In the genomic region with DNA sequence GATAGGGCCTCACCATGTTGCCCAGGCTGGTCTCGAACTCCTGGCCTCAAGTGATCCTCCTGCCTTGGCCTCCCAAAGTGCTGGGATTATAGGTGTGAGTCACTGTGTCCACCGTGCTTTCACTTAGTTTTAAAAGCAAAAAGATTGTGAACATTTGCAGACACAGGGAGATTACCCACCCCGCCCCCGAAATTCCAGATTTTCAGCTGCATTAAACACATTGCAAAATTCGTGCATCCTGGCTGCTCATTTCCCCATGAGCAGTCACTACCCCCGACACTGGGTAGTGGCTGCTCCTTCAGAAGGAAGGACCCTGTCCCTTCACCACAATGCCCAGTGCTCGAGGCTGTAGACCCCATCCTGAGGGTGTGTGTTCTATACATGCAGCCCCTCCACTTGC, we compare ENCODE assay signal across 22 cellular contexts.
"Had no signal": no experiment of that assay in that cellular context is flagged by ENCODE, and none has a peak within 500 bp of the region (broad histone marks: within the 10 kb centered on the region; RNA-seq: fewer than 3 reads in every experiment).

No MANE protein-coding gene starts in this region.

- H3K79me2 ChIP-seq: parathyroid adenoma had no signal

- H3K4me1 ChIP-seq: esophagus squamous epithelium, parathyroid adenoma, stomach, thyroid gland, uterus had no signal

- DNase-seq: dermis blood vessel endothelial cell; effector memory CD4-positive, alpha-beta T cell; erythroblast; esophagus squamous epithelium; head of caudate nucleus; kidney; mammary epithelial cell; natural killer cell; stimulated activated CD4-positive, alpha-beta T cell treated with anti-CD3 and anti-CD28 coated beads, Interleukin-2, amount 100 ng/mL, for 24 hours; stimulated activated CD4-positive, alpha-beta T cell treated with anti-CD3 and anti-CD28 coated beads, Interleukin-4, amount 100 ng/mL, for 24 hours; stimulated activated naive CD4-positive, alpha-beta T cell treated with Interleukin-2 at 50 U/mL for 16 hours; stomach; thyroid gland; uterus had no signal

- H3K9me3 Mint-ChIP-seq: central memory CD8-positive, alpha-beta T cell; natural killer cell; stimulated activated effector memory CD8-positive, alpha-beta T cell treated with anti-CD3 and anti-CD28 coated beads, Interleukin-12 subunit alpha, Interleukin-12 subunit beta, amount 100 ng/mL, for 72 hours had no signal

- H3K4me3 ChIP-seq: coronary artery, esophagus squamous epithelium, stomach, thyroid gland, uterus had no signal

- H2AFZ ChIP-seq: parathyroid adenoma had no signal

- H3K27me3 ChIP-seq: esophagus squamous epithelium, stomach, thyroid gland, uterus had no signal

- H3K36me3 ChIP-seq: esophagus squamous epithelium, stomach, thyroid gland, uterus had no signal

- H3K27ac Mint-ChIP-seq: natural killer cell; progenitor cell of endocrine pancreas; stimulated activated effector memory CD8-positive, alpha-beta T cell treated with anti-CD3 and anti-CD28 coated beads, Interleukin-12 subunit alpha, Interleukin-12 subunit beta, amount 100 ng/mL, for 72 hours; type B pancreatic cell had no signal

- H3K9me3 ChIP-seq: esophagus squamous epithelium, thyroid gland, uterus had no signal

- ATAC-seq: left lobe of liver; natural killer cell; sciatic nerve; stimulated activated effector memory CD8-positive, alpha-beta T cell treated with anti-CD3 and anti-CD28 coated beads, Interleukin-12 subunit alpha, Interleukin-12 subunit beta, amount 100 ng/mL, for 72 hours had no signal

- H3K36me3 Mint-ChIP-seq: natural killer cell; stimulated activated effector memory CD8-positive, alpha-beta T cell treated with anti-CD3 and anti-CD28 coated beads, Interleukin-12 subunit alpha, Interleukin-12 subunit beta, amount 100 ng/mL, for 72 hours had no signal

- H3K27me3 Mint-ChIP-seq: progenitor cell of endocrine pancreas, type B pancreatic cell had no signal

- H3K9ac ChIP-seq: parathyroid adenoma had no signal

- H3K4me1 Mint-ChIP-seq: central memory CD8-positive, alpha-beta T cell; natural killer cell; stimulated activated effector memory CD8-positive, alpha-beta T cell treated with anti-CD3 and anti-CD28 coated beads, Interleukin-12 subunit alpha, Interleukin-12 subunit beta, amount 100 ng/mL, for 72 hours had no signal

- H3K4me3 Mint-ChIP-seq: central memory CD8-positive, alpha-beta T cell; natural killer cell; stimulated activated effector memory CD8-positive, alpha-beta T cell treated with anti-CD3 and anti-CD28 coated beads, Interleukin-12 subunit alpha, Interleukin-12 subunit beta, amount 100 ng/mL, for 72 hours; type B pancreatic cell had no signal

- H3K27ac ChIP-seq: coronary artery, esophagus squamous epithelium, parathyroid adenoma, stomach, thyroid gland, uterus had no signal
